Comparison of ENCODE assay signal across 16 cellular contexts in genomic region chr14:30243805-30244204, GRCh38.
DNase-seq lines count a peak whose midpoint lies in the region; ATAC-seq, FAIRE-seq and TF ChIP-seq lines count a peak whose summit lies in the region.
"Had no signal": no experiment of that assay in that cellular context is flagged by ENCODE, and none has a peak within 500 bp of the region (broad histone marks: within the 10 kb centered on the region; RNA-seq: fewer than 3 reads in every experiment).

No MANE protein-coding gene starts in this region.

- no peak overlapping the region for H2AFZ ChIP-seq in HepG2 (ENCODE audit: low read length)

- FAIRE-seq in HepG2 (lab: Jason Lieb, UNC) (no peak), urothelium cell line (lab: Jason Lieb, UNC) (no peak)

- H3K27ac ChIP-seq in HepG2 (ENCODE audit: extremely low read length, insufficient read depth, low read length) (no peak overlapping the region), right lobe of liver (no peak overlapping the region), lower lobe of right lung (no peak overlapping the region)
- H3K27ac ChIP-seq: SJCRH30 had no signal

- no peak overlapping the region for H3K9ac ChIP-seq in HepG2 (ENCODE audit: insufficient read depth, low read depth, low read length)

- no peak for DNase-seq in HepG2 (ENCODE audit: low spot score)
- no peak for DNase-seq in right lobe of liver
- DNase-seq in amniotic epithelial cell (ENCODE audit: low read depth): peak; percentile 80
- peak; percentile 78 for DNase-seq in fibroblast of the aortic adventitia (ENCODE audit: low read depth)
- peak; percentile 19 for DNase-seq in urothelium cell line (ENCODE audit: low spot score)
- no peak for DNase-seq in superior temporal gyrus (ENCODE audit: extremely low spot score)
- DNase-seq in lower lobe of right lung: no peak
- DNase-seq: activated CD4-positive, alpha-beta T cell treated with anti-CD3 and anti-CD28 coated beads for 48 hours; Caco-2; NCI-H1092 treated with DMSO at 0.1 percent for 48 hours; nephron progenitor cell; retina; SJCRH30; stimulated activated CD4-positive, alpha-beta T cell treated with anti-CD3 and anti-CD28 coated beads, Interleukin-1b, Interleukin-23, amount 100 ng/mL, for 48 hours; T-helper 9 cell had no signal

- H4K20me1 ChIP-seq in HepG2 (ENCODE audit: insufficient read depth, low read length): no peaks in the 10 kb centered on the region

- in situ Hi-C loops in HepG2 (cut with HindIII; ENCODE audit: extremely low pct_ligation_motif_present, low pct_unique_long_range_greater_than_20kb): no loop called here

- no peak for TF ChIP-seq RAD21 in HepG2 (CRISPR knock-in tag; IDR thresholded peaks at IDR 0.05)

- POLR2A ChIA-PET in HepG2 (lab: Yijun Ruan, JAX): no interaction called here

- H3K36me3 ChIP-seq in HepG2 (replicated peaks in 1 of 2; ENCODE audit: control insufficient read depth in 1 of 2, insufficient read depth in 2 of 2, low read length in 2 of 2): no peaks in the 10 kb centered on the region
- H3K36me3 ChIP-seq in right lobe of liver: no peaks in the 10 kb centered on the region
- H3K36me3 ChIP-seq in lower lobe of right lung: no peaks in the 10 kb centered on the region
- H3K36me3 ChIP-seq: SJCRH30 had no signal

- BruUV-seq in HepG2 (replicated peaks; lab: Mats Ljungman, UMichigan): no TSS peak

- no peaks in the 10 kb centered on the region for H3K9me3 ChIP-seq in HepG2 (ENCODE audit: low read length)
- H3K9me3 ChIP-seq in right lobe of liver: no peaks in the 10 kb centered on the region
- no peaks in the 10 kb centered on the region for H3K9me3 ChIP-seq in lower lobe of right lung
- H3K9me3 ChIP-seq: Caco-2, SJCRH30 had no signal

- CTCF ChIA-PET in HepG2 (lab: Yijun Ruan, JAX; ENCODE audit: low intra/inter-chr PET ratio, low total read pairs): no interaction called here

- TF ChIP-seq EP300 in HepG2 (IDR thresholded peaks at IDR 0.05; ENCODE audit: low read depth in 2 of 2, low read length in 2 of 2) (no peak), HepG2 (CRISPR knock-in tag; IDR thresholded peaks at IDR 0.05; ENCODE audit: borderline replicate concordance) (no peak)

- ATAC-seq in HepG2 (no peak), right lobe of liver (no peak), GM18867 (IDR thresholded peaks at IDR 0.05; ENCODE audit: unreplicated experiment) (no peak), lower lobe of right lung (no peak)

- H3K27me3 ChIP-seq in HepG2 (ENCODE audit: control insufficient read depth in 1 of 2, insufficient read depth in 2 of 2, low read length in 2 of 2) (no peaks in the 10 kb centered on the region), right lobe of liver (no peaks in the 10 kb centered on the region), lower lobe of right lung (ENCODE audit: low read depth) (no peaks in the 10 kb centered on the region)
- H3K27me3 ChIP-seq: SJCRH30 had no signal

- intact Hi-C loops in HepG2 (cut with micrococcal nuclease; ENCODE audit: unreplicated experiment) (no loop called here), right lobe of liver (cut with DNase I) (no loop called here), lower lobe of right lung (cut with DNase I) (no loop called here)

- no peak overlapping the region for H3K4me3 ChIP-seq in HepG2 (replicated peaks in 1 of 3; ENCODE audit: insufficient read depth in 1 of 3, low read depth in 2 of 3, low read length in 3 of 3)
- no peak overlapping the region for H3K4me3 ChIP-seq in right lobe of liver
- no peak overlapping the region for H3K4me3 ChIP-seq in fibroblast of the aortic adventitia (ENCODE audit: low read depth, low read length)
- no peak overlapping the region for H3K4me3 ChIP-seq in lower lobe of right lung
- H3K4me3 ChIP-seq: SJCRH30 had no signal

- H3K4me1 ChIP-seq in HepG2 (ENCODE audit: insufficient read depth, low read length) (no peaks in the 10 kb centered on the region), right lobe of liver (no peaks in the 10 kb centered on the region), lower lobe of right lung (no peaks in the 10 kb centered on the region)
- H3K4me1 ChIP-seq: Caco-2, SJCRH30 had no signal

- TF ChIP-seq CTCF in HepG2 (CRISPR knock-in tag; IDR thresholded peaks at IDR 0.05) (no peak), right lobe of liver (IDR thresholded peaks at IDR 0.05) (no peak), fibroblast of the aortic adventitia (IDR thresholded peaks at IDR 0.05; ENCODE audit: insufficient read depth, low read length) (no peak), lower lobe of right lung (IDR thresholded peaks at IDR 0.05) (no peak)

- WGBS in HepG2 (ENCODE audit: low lambda C conversion rate): 2% methylated on average over 1 of the region's 1 CpG
- 0% methylated on average over 1 of the region's 1 CpG for WGBS in right lobe of liver (ENCODE audit: insufficient coverage, low coverage, low lambda C conversion rate, missing lambda C conversion rate)

- no peaks in the 10 kb centered on the region for H3K79me2 ChIP-seq in HepG2 (ENCODE audit: insufficient read depth, low read length)

- TF ChIP-seq POLR2A in HepG2 (IDR thresholded peaks at IDR 0.05; ENCODE audit: insufficient read depth in 1 of 2, low read depth in 2 of 2, low read length in 2 of 2): no peak
- no peak for TF ChIP-seq POLR2A in right lobe of liver (IDR thresholded peaks at IDR 0.05)

- no peak overlapping the region for H3K4me2 ChIP-seq in HepG2 (ENCODE audit: low read depth, low read length)

TF ChIP-seq in HepG2, 621 proteins besides CTCF, POLR2A, EP300 and RAD21:
- no peak for TF ChIP-seq POLR2AphosphoS2 (IDR thresholded peaks at IDR 0.05; ENCODE audit: low read depth, low read length)
- no peak for TF ChIP-seq TERF1 (CRISPR knock-in tag; IDR thresholded peaks at IDR 0.05)
- 0 out of 2 replicates have a peak, but pooled peaks have one; percentile 8 for TF ChIP-seq CREB1 (IDR thresholded peaks at IDR 0.05)
- TF ChIP-seq CREB1 (CRISPR knock-in tag; IDR thresholded peaks at IDR 0.05): no peak
- no peak for TF ChIP-seq ZNF34 (CRISPR knock-in tag; IDR thresholded peaks at IDR 0.05; ENCODE audit: borderline replicate concordance)
- no peak for TF ChIP-seq ZBTB4 (CRISPR knock-in tag; IDR thresholded peaks at IDR 0.05; ENCODE audit: borderline replicate concordance)
- TF ChIP-seq HNF1B (CRISPR knock-in tag; IDR thresholded peaks at IDR 0.05): no peak
- no peak for TF ChIP-seq ZNF225 (CRISPR knock-in tag; IDR thresholded peaks at IDR 0.05)
- no peak for TF ChIP-seq ZNF468 (CRISPR knock-in tag; IDR thresholded peaks at IDR 0.05)
- no peak for TF ChIP-seq ZNF136 (CRISPR knock-in tag; IDR thresholded peaks at IDR 0.05; ENCODE audit: low read depth)

Comparison
In these comparisons a context has a peak if more than half of its experiments do, and no peak if none do; other contexts are left out.
1. DNase-seq: peak in amniotic epithelial cell (single experiment), fibroblast of the aortic adventitia (single experiment) and urothelium cell line (single experiment); none in HepG2 (single experiment), right lobe of liver (0 of 3), superior temporal gyrus (single experiment) and lower lobe of right lung (single experiment).